Comparison of ENCODE assay signal across 8 cellular contexts in genomic region chr1:226406401-226406881, GRCh38. TPM values are rescaled to one million over a fixed set of nuclear protein-coding genes. Genes with fewer than 3 reads are reported as not detected.
DNase-seq lines count a peak whose midpoint lies in the region; ATAC-seq and TF ChIP-seq lines count a peak whose summit lies in the region.

No MANE protein-coding gene starts in this region.

- peak overlapping the region; percentile 90 to 95 for H3K4me3 Mint-ChIP-seq in effector memory CD8-positive, alpha-beta T cell
- peak overlapping the region; percentile 97 for H3K4me3 Mint-ChIP-seq in neural crest cell

- peak overlapping the region; percentile 92 to 93 for H3K27ac Mint-ChIP-seq in effector memory CD8-positive, alpha-beta T cell
- peak overlapping the region; percentile 97 for H3K27ac Mint-ChIP-seq in neural crest cell (ENCODE audit: unreplicated experiment)

- POLR2A ChIA-PET in AG04449 (lab: Yijun Ruan, JAX) = interaction anchor here (2.0 kb wide), 1 partner anchor 97 kb away, joined by 7 read pairs; the partner anchor contains the start of gene LIN9

- TF ChIP-seq CTCF in AG04449 (IDR thresholded peaks at IDR 0.05; ENCODE audit: insufficient read depth, low read length, missing control alignments) (no peak), neural crest cell (conservative IDR thresholded peaks at IDR 0.05) (no peak)

- peak overlapping the region; percentile 76 for H3K4me3 ChIP-seq in AG04449 (ENCODE audit: low read depth, low read length)

- no peak for DNase-seq in AG04449 (ENCODE audit: low read depth, low spot score)
- DNase-seq in RPMI8226 = peak; percentile 69
- no peak for DNase-seq in effector memory CD8-positive, alpha-beta T cell
- DNase-seq in neural crest cell (ENCODE audit: low read depth, low spot score) = no peak
- DNase-seq in DMS 273 (lab: John Stamatoyannopoulos, UW; ENCODE audit: unreplicated experiment) = no peak

- ATAC-seq in GM18867 (IDR thresholded peaks at IDR 0.05; ENCODE audit: unreplicated experiment) (peak; percentile 21), GM19035 (IDR thresholded peaks at IDR 0.05; ENCODE audit: unreplicated experiment) (no peak), HG02973 (IDR thresholded peaks at IDR 0.05; ENCODE audit: unreplicated experiment) (no peak)
- ATAC-seq in effector memory CD8-positive, alpha-beta T cell (replicated peaks) = no peak

- H3K36me3 Mint-ChIP-seq in effector memory CD8-positive, alpha-beta T cell (ENCODE audit: insufficient read depth) = peaks cover 38% of the 10 kb centered on the region
- H3K36me3 Mint-ChIP-seq in neural crest cell (ENCODE audit: low read depth) = peaks cover 2% of the 10 kb centered on the region

- peaks cover 50 to 56% of the 10 kb centered on the region in 2 donors for H3K4me1 Mint-ChIP-seq in effector memory CD8-positive, alpha-beta T cell (ENCODE audit: low read depth in 2 of 2)
- H3K4me1 Mint-ChIP-seq in neural crest cell = peaks cover 58% of the 10 kb centered on the region

- no peaks in the 10 kb centered on the region for H3K27me3 Mint-ChIP-seq in effector memory CD8-positive, alpha-beta T cell
- H3K27me3 Mint-ChIP-seq in neural crest cell (ENCODE audit: low read depth) = no peaks in the 10 kb centered on the region

- CTCF ChIA-PET in AG04449 (lab: Yijun Ruan, JAX) = interaction anchor here (0.6 to 7.0 kb wide), 6 partner anchors 7 to 1812 kb away, joined by 3 to 116 read pairs (median 4); no protein-coding TSS in a partner anchor

- H3K9me3 Mint-ChIP-seq in effector memory CD8-positive, alpha-beta T cell = no peaks in the 10 kb centered on the region
- no peaks in the 10 kb centered on the region for H3K9me3 Mint-ChIP-seq in neural crest cell

RNA-seq across cellular contexts. Expression of gene PARP1, which starts 1.5 kb away (rescaled TPM):
- total RNA-seq in neural crest cell = 313 and 329 TPM in 2 replicates
